In genomic region chr3:157103860-157104259, GRCh38 we compare ENCODE assay signal across 12 cellular contexts. TPM values are rescaled to one million over a fixed set of nuclear protein-coding genes. Genes with fewer than 3 reads are reported as not detected.
DNase-seq lines count a peak whose midpoint lies in the region; ATAC-seq and TF ChIP-seq lines count a peak whose summit lies in the region.
"Had no signal": no experiment of that assay in that cellular context is flagged by ENCODE, and none has a peak within 500 bp of the region (broad histone marks: within the 10 kb centered on the region; RNA-seq: fewer than 3 reads in every experiment).

No MANE protein-coding gene starts in this region.

- no peaks in the 10 kb centered on the region for H3K27me3 ChIP-seq in CD8-positive, alpha-beta memory T cell (ENCODE audit: insufficient read depth, low read length, poor library complexity, severe bottlenecking)
- H3K27me3 ChIP-seq in Peyer's patch (no peaks in the 10 kb centered on the region), mucosa of rectum (ENCODE audit: control insufficient read depth in 2 of 2, insufficient read depth in 2 of 2, low read length in 2 of 2) (no peaks in the 10 kb centered on the region)
- H3K27me3 ChIP-seq: ascending aorta had no signal

- TF ChIP-seq CTCF in Peyer's patch (IDR thresholded peaks at IDR 0.05) (no peak), type B pancreatic cell (conservative IDR thresholded peaks at IDR 0.05) (no peak)

- H3K9me3 Mint-ChIP-seq in CD8-positive, alpha-beta memory T cell: no peaks in the 10 kb centered on the region
- no peaks in the 10 kb centered on the region for H3K9me3 Mint-ChIP-seq in type B pancreatic cell

- no peak overlapping the region for H3K4me3 Mint-ChIP-seq in CD8-positive, alpha-beta memory T cell
- no peak overlapping the region for H3K4me3 Mint-ChIP-seq in type B pancreatic cell

- no peak overlapping the region for H3K9ac ChIP-seq in mucosa of rectum (ENCODE audit: low read depth in 1 of 2, low read length in 2 of 2)

- no peaks in the 10 kb centered on the region for H3K36me3 Mint-ChIP-seq in CD8-positive, alpha-beta memory T cell
- no peaks in the 10 kb centered on the region for H3K36me3 Mint-ChIP-seq in type B pancreatic cell

- no peak for TF ChIP-seq POLR2A in Peyer's patch (IDR thresholded peaks at IDR 0.05)

- H3K27ac Mint-ChIP-seq in CD8-positive, alpha-beta memory T cell: peak overlapping the region in 7 of 8 donors; percentile 26 to 83 (median 66)
- no peak overlapping the region for H3K27ac Mint-ChIP-seq in type B pancreatic cell

- H3K4me3 ChIP-seq in CD8-positive, alpha-beta memory T cell (ENCODE audit: low read length): no peak overlapping the region
- H3K4me3 ChIP-seq in Peyer's patch (no peak overlapping the region), mucosa of rectum (ENCODE audit: low read length in 2 of 2) (no peak overlapping the region)
- H3K4me3 ChIP-seq: ascending aorta had no signal

- no peaks in the 10 kb centered on the region for H3K27me3 Mint-ChIP-seq in CD8-positive, alpha-beta memory T cell
- no peaks in the 10 kb centered on the region for H3K27me3 Mint-ChIP-seq in type B pancreatic cell

- no peaks in the 10 kb centered on the region for H3K9me3 ChIP-seq in CD8-positive, alpha-beta memory T cell (ENCODE audit: low read length)
- H3K9me3 ChIP-seq in Peyer's patch (no peaks in the 10 kb centered on the region), mucosa of rectum (ENCODE audit: control insufficient read depth in 2 of 2, low read length in 2 of 2) (no peaks in the 10 kb centered on the region)
- H3K9me3 ChIP-seq: ascending aorta had no signal

- no peak overlapping the region for H3K27ac ChIP-seq in CD8-positive, alpha-beta memory T cell (ENCODE audit: low read depth, low read length)
- H3K27ac ChIP-seq in Peyer's patch (peak overlapping the region in 3 of 4 donors; percentile 3 to 63 (median 30)), mucosa of rectum (ENCODE audit: low read depth in 2 of 2, low read length in 2 of 2) (peak overlapping the region; percentile 0 to 38)
- H3K27ac ChIP-seq: ascending aorta had no signal

- peaks cover 25 to 30% (median 30%) of the 10 kb centered on the region in 3 donors for H3K4me1 Mint-ChIP-seq in CD8-positive, alpha-beta memory T cell
- peaks cover 49% of the 10 kb centered on the region for H3K4me1 Mint-ChIP-seq in type B pancreatic cell (ENCODE audit: unreplicated experiment)

- CTCF ChIA-PET in CD8-positive, alpha-beta memory T cell (lab: Charles Lee): interaction anchor here (3.2 kb wide), 1 partner anchor 15 kb away, joined by 14 read pairs; no protein-coding TSS in a partner anchor

- peaks cover 16% of the 10 kb centered on the region for H3K4me1 ChIP-seq in CD8-positive, alpha-beta memory T cell (ENCODE audit: insufficient read depth, low read length)
- H3K4me1 ChIP-seq in Peyer's patch: peaks cover 0 to 12% (median 0%) of the 10 kb centered on the region in 4 donors
- H3K4me1 ChIP-seq in mucosa of rectum (ENCODE audit: control insufficient read depth in 2 of 2, insufficient read depth in 2 of 2, low read length in 2 of 2): peaks cover 11 to 18% of the 10 kb centered on the region in 2 donors
- H3K4me1 ChIP-seq: ascending aorta had no signal

- peak; percentile 8 for ATAC-seq in GM21529 (IDR thresholded peaks at IDR 0.05; ENCODE audit: unreplicated experiment)
- no peak for ATAC-seq in GM21447 (IDR thresholded peaks at IDR 0.05; ENCODE audit: unreplicated experiment)
- no peak for ATAC-seq in HG03025 (IDR thresholded peaks at IDR 0.05; ENCODE audit: low FRiP score, unreplicated experiment)
- ATAC-seq: left lobe of liver had no signal

- POLR2A ChIA-PET in CD8-positive, alpha-beta memory T cell (lab: Charles Lee): no interaction called here

- H3K36me3 ChIP-seq in CD8-positive, alpha-beta memory T cell (ENCODE audit: insufficient read depth, low read length): no peaks in the 10 kb centered on the region
- H3K36me3 ChIP-seq in Peyer's patch (no peaks in the 10 kb centered on the region), mucosa of rectum (ENCODE audit: control insufficient read depth in 2 of 2, insufficient read depth in 2 of 2, low read length in 2 of 2) (no peaks in the 10 kb centered on the region)
- H3K36me3 ChIP-seq: ascending aorta had no signal

- no peak for DNase-seq in CD8-positive, alpha-beta memory T cell
- DNase-seq in Peyer's patch (no peak), C1 segment of cervical spinal cord (lab: John Stamatoyannopoulos, UW) (no peak), type B pancreatic cell (ENCODE audit: extremely low spot score, unreplicated experiment) (no peak)
- DNase-seq: glutamatergic neuron, GOT3 had no signal

RNA-seq across cellular contexts. Expression of gene CCNL1, which starts 56.1 kb away (rescaled TPM):
- total RNA-seq in CD8-positive, alpha-beta memory T cell: 100 to 1,000 TPM; 125 to 126 TPM
- polyA plus RNA-seq in CD8-positive, alpha-beta memory T cell: 62.1 TPM
- total RNA-seq in Peyer's patch (100 to 1,000 TPM; 309 to 477 (median 414) TPM), type B pancreatic cell (ENCODE audit: low replicate concordance) (145 and 233 TPM in 2 replicates)
